1 cellular context compared by ENCODE assay signal in the genomic region with DNA sequence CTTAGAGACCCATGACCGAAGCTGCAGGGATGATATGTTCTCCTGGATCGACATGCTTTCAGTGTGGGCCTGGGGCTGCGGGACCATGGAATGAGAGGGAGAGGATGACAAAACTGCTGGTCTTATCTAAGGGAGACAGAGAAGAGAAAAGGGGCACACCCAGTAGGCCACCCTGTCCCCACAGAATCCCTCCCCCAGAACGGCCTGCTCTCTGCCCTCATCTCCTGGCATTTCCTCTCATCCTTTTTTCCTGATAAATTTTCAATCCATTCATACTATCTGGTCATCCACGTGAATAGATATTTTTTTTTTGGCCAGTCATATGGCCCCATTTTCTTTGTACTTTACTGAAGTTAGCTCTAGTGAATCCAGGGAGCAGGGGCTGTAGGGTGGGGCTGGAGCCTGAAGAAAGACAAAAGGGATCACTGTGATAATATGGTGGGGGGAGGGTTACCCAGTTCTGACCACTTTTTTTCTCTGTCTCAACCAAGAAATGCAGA.
TF ChIP-seq lines count a peak whose summit lies in the region.

PKLR (minus strand) TSS at position 97 of the 500 bp plus-strand sequence; CDS start at position 54, 43 bp downstream.

TF ChIP-seq in GM23338, 12 proteins besides CTCF, POLR2A, EP300 and RAD21:
- TF ChIP-seq ZNF462 (CRISPR knock-in tag; IDR thresholded peaks at IDR 0.05) (no peak), NANOG (IDR thresholded peaks at IDR 0.05; ENCODE audit: borderline replicate concordance) (no peak), EZH2 (IDR thresholded peaks at IDR 0.05; ENCODE audit: low read depth, unreplicated experiment) (no peak), ETS1 (IDR thresholded peaks at IDR 0.05) (no peak), CREB1 (CRISPR knock-in tag; IDR thresholded peaks at IDR 0.05; ENCODE audit: low read depth) (no peak), REST (IDR thresholded peaks at IDR 0.05; ENCODE audit: unreplicated experiment) (no peak), ZNF114 (CRISPR knock-in tag; IDR thresholded peaks at IDR 0.05) (no peak), POLR2AphosphoS5 (IDR thresholded peaks at IDR 0.05; ENCODE audit: low read depth) (no peak), STAT1 (IDR thresholded peaks at IDR 0.05; ENCODE audit: unreplicated experiment) (no peak), EZH2phosphoT487 (IDR thresholded peaks at IDR 0.05; ENCODE audit: unreplicated experiment) (no peak), JUNB (IDR thresholded peaks at IDR 0.05; ENCODE audit: unreplicated experiment) (no peak), ZNF331 (CRISPR knock-in tag; IDR thresholded peaks at IDR 0.05; ENCODE audit: low read depth) (no peak)
